19 cellular contexts compared by ENCODE assay signal in genomic region chr3:4802903-4803302, GRCh38.
DNase-seq lines count a peak whose midpoint lies in the region; ATAC-seq and TF ChIP-seq lines count a peak whose summit lies in the region.
"Had no signal": no experiment of that assay in that cellular context is flagged by ENCODE, and none has a peak within 500 bp of the region (broad histone marks: within the 10 kb centered on the region; RNA-seq: fewer than 3 reads in every experiment).

No MANE protein-coding gene starts in this region.

- peaks cover 31 to 47% of the 10 kb centered on the region in 2 donors for H3K36me3 Mint-ChIP-seq in activated T-cell treated with anti-CD3 and anti-CD28 coated beads, Interleukin-2, amount 50 U/mL, for 72 hours (ENCODE audit: insufficient read depth in 2 of 2)
- no peaks in the 10 kb centered on the region for H3K36me3 Mint-ChIP-seq in GM23338 (ENCODE audit: low read depth)
- peaks cover 88% of the 10 kb centered on the region for H3K36me3 Mint-ChIP-seq in activated T-helper 17 cell treated with anti-CD3 and anti-CD28 coated beads, Interleukin-2, amount 50 U/mL, for 72 hours (ENCODE audit: low read depth)
- H3K36me3 Mint-ChIP-seq in stimulated activated effector memory CD8-positive, alpha-beta T cell treated with anti-CD3 and anti-CD28 coated beads, Interleukin-12 subunit alpha, Interleukin-12 subunit beta, amount 100 ng/mL, for 72 hours, result peaks cover 62% of the 10 kb centered on the region
- peaks cover 86% of the 10 kb centered on the region for H3K36me3 Mint-ChIP-seq in activated CD4-positive, alpha-beta T cell treated with anti-CD3 and anti-CD28 coated beads, Interleukin-2, amount 10 ng/mL, durations not matched to agents 24 days and 14 days (ENCODE audit: low read depth)

- peak overlapping the region; percentile 65 for H3K27ac Mint-ChIP-seq in activated T-cell treated with anti-CD3 and anti-CD28 coated beads, Interleukin-2, amount 50 U/mL, for 72 hours
- no peak overlapping the region for H3K27ac Mint-ChIP-seq in GM23338
- H3K27ac Mint-ChIP-seq in activated T-helper 17 cell treated with anti-CD3 and anti-CD28 coated beads, Interleukin-2, amount 50 U/mL, for 72 hours, result peak overlapping the region; percentile 35
- H3K27ac Mint-ChIP-seq in stimulated activated effector memory CD8-positive, alpha-beta T cell treated with anti-CD3 and anti-CD28 coated beads, Interleukin-12 subunit alpha, Interleukin-12 subunit beta, amount 100 ng/mL, for 72 hours, result peak overlapping the region; percentile 90
- no peak overlapping the region for H3K27ac Mint-ChIP-seq in activated CD4-positive, alpha-beta T cell treated with anti-CD3 and anti-CD28 coated beads, Interleukin-2, amount 10 ng/mL, durations not matched to agents 24 days and 14 days

- peak; percentile 8 to 35; a peak in 1 of 4 replicates for TF ChIP-seq CTCF in GM23338 (conservative IDR thresholded peaks at IDR 0.05; ENCODE audit: low read depth in 2 of 2)
- no peak for TF ChIP-seq CTCF in GM20000 (IDR thresholded peaks at IDR 0.05; ENCODE audit: extremely low read depth, missing control alignments)

- peaks cover 52% of the 10 kb centered on the region for H3K4me1 Mint-ChIP-seq in activated T-cell treated with anti-CD3 and anti-CD28 coated beads, Interleukin-2, amount 50 U/mL, for 72 hours (ENCODE audit: low read depth)
- no peaks in the 10 kb centered on the region for H3K4me1 Mint-ChIP-seq in GM23338
- peaks cover 46% of the 10 kb centered on the region for H3K4me1 Mint-ChIP-seq in activated T-helper 17 cell treated with anti-CD3 and anti-CD28 coated beads, Interleukin-2, amount 50 U/mL, for 72 hours
- H3K4me1 Mint-ChIP-seq in stimulated activated effector memory CD8-positive, alpha-beta T cell treated with anti-CD3 and anti-CD28 coated beads, Interleukin-12 subunit alpha, Interleukin-12 subunit beta, amount 100 ng/mL, for 72 hours, result peaks cover 59% of the 10 kb centered on the region
- peaks cover 47% of the 10 kb centered on the region for H3K4me1 Mint-ChIP-seq in activated CD4-positive, alpha-beta T cell treated with anti-CD3 and anti-CD28 coated beads, Interleukin-2, amount 10 ng/mL, durations not matched to agents 24 days and 14 days

- no peak overlapping the region for H3K4me2 ChIP-seq in GM23338

- no peaks in the 10 kb centered on the region for H4K20me1 ChIP-seq in GM23338 (replicated peaks; ENCODE audit: insufficient read depth)

- no peaks in the 10 kb centered on the region for H3K9me3 Mint-ChIP-seq in activated T-cell treated with anti-CD3 and anti-CD28 coated beads, Interleukin-2, amount 50 U/mL, for 72 hours
- no peaks in the 10 kb centered on the region for H3K9me3 Mint-ChIP-seq in GM23338
- H3K9me3 Mint-ChIP-seq in activated T-helper 17 cell treated with anti-CD3 and anti-CD28 coated beads, Interleukin-2, amount 50 U/mL, for 72 hours, result no peaks in the 10 kb centered on the region
- H3K9me3 Mint-ChIP-seq in stimulated activated effector memory CD8-positive, alpha-beta T cell treated with anti-CD3 and anti-CD28 coated beads, Interleukin-12 subunit alpha, Interleukin-12 subunit beta, amount 100 ng/mL, for 72 hours, result no peaks in the 10 kb centered on the region
- H3K9me3 Mint-ChIP-seq in activated CD4-positive, alpha-beta T cell treated with anti-CD3 and anti-CD28 coated beads, Interleukin-2, amount 10 ng/mL, durations not matched to agents 24 days and 14 days, result peaks cover 10% of the 10 kb centered on the region

- intact Hi-C loops in activated CD4-positive, alpha-beta T cell treated with anti-CD3 and anti-CD28 coated beads, Interleukin-2, amount 10 ng/mL, durations not matched to agents 24 days and 14 days (cut with micrococcal nuclease), result no loop called here

- H3K4me3 ChIP-seq in GM23338, result no peak overlapping the region

- no peaks in the 10 kb centered on the region for H3K9me2 ChIP-seq in GM23338 (ENCODE audit: insufficient read depth)

- H3K79me2 ChIP-seq in GM23338 (replicated peaks; ENCODE audit: insufficient read depth), result no peaks in the 10 kb centered on the region

- H3K36me3 ChIP-seq in GM23338 (ENCODE audit: insufficient read depth), result peaks cover under 1% of the 10 kb centered on the region

- no peak for ATAC-seq in activated T-cell treated with anti-CD3 and anti-CD28 coated beads, Interleukin-2, amount 50 U/mL, for 72 hours (replicated peaks in 1 of 2)
- no peak; the same call in 2 of the 3 replicates for ATAC-seq in GM23338
- ATAC-seq in activated T-helper 17 cell treated with anti-CD3 and anti-CD28 coated beads, Interleukin-2, amount 50 U/mL, for 72 hours (replicated peaks), result no peak
- ATAC-seq in stimulated activated effector memory CD8-positive, alpha-beta T cell treated with anti-CD3 and anti-CD28 coated beads, Interleukin-12 subunit alpha, Interleukin-12 subunit beta, amount 100 ng/mL, for 72 hours, result no peak
- ATAC-seq: PC-3 had no signal

- no peak for DNase-seq in activated T-cell treated with anti-CD3 and anti-CD28 coated beads, Interleukin-2, amount 50 U/mL, for 72 hours
- no peak for DNase-seq in activated T-cell treated with anti-CD3 and anti-CD28 coated beads, Interleukin-2, amount 50 U/mL, for 1 hour
- no peak for DNase-seq in GM23338 (ENCODE audit: low spot score)
- no peak for DNase-seq in stimulated activated effector memory CD8-positive, alpha-beta T cell treated with anti-CD3 and anti-CD28 coated beads, Interleukin-12 subunit alpha, Interleukin-12 subunit beta, amount 100 ng/mL, for 72 hours (ENCODE audit: low spot score in 2 of 2)
- no peak for DNase-seq in activated CD4-positive, alpha-beta T cell treated with anti-CD3 and anti-CD28 coated beads, Interleukin-2, amount 10 ng/mL, durations not matched to agents 24 days and 14 days
- no peak for DNase-seq in GM20000 (ENCODE audit: low spot score)
- DNase-seq: Calu3, DMS79 treated with DMSO at 0.1 percent for 48 hours, H7, MV-4-11, NCI-H1105, NCI-H1436 treated with DMSO at 0.1 percent for 48 hours, NCI-H187 treated with DMSO at 0.1 percent for 48 hours, NCI-H2171 treated with DMSO at 0.1 percent for 48 hours, NCI-H345, NCI-H524, NCI-H774, PC-3 had no signal

- no peaks in the 10 kb centered on the region for H3F3A ChIP-seq in GM23338 (replicated peaks; ENCODE audit: low read depth)

- no peaks in the 10 kb centered on the region for H3K27me3 ChIP-seq in GM23338 (ENCODE audit: insufficient read depth)

- no peak overlapping the region for H3K27ac ChIP-seq in GM23338 (ENCODE audit: low read depth)

- H3K4me3 Mint-ChIP-seq in activated T-cell treated with anti-CD3 and anti-CD28 coated beads, Interleukin-2, amount 50 U/mL, for 72 hours, result no peak overlapping the region
- no peak overlapping the region for H3K4me3 Mint-ChIP-seq in GM23338
- peak overlapping the region; percentile 69 for H3K4me3 Mint-ChIP-seq in activated T-helper 17 cell treated with anti-CD3 and anti-CD28 coated beads, Interleukin-2, amount 50 U/mL, for 72 hours
- no peak overlapping the region for H3K4me3 Mint-ChIP-seq in stimulated activated effector memory CD8-positive, alpha-beta T cell treated with anti-CD3 and anti-CD28 coated beads, Interleukin-12 subunit alpha, Interleukin-12 subunit beta, amount 100 ng/mL, for 72 hours
- H3K4me3 Mint-ChIP-seq in activated CD4-positive, alpha-beta T cell treated with anti-CD3 and anti-CD28 coated beads, Interleukin-2, amount 10 ng/mL, durations not matched to agents 24 days and 14 days, result no peak overlapping the region

- H3K27me3 Mint-ChIP-seq in activated T-cell treated with anti-CD3 and anti-CD28 coated beads, Interleukin-2, amount 50 U/mL, for 72 hours (ENCODE audit: low read depth), result no peaks in the 10 kb centered on the region
- peaks cover 5% of the 10 kb centered on the region for H3K27me3 Mint-ChIP-seq in GM23338 (ENCODE audit: insufficient read depth, low read depth, poor library complexity)
- H3K27me3 Mint-ChIP-seq in activated T-helper 17 cell treated with anti-CD3 and anti-CD28 coated beads, Interleukin-2, amount 50 U/mL, for 72 hours, result no peaks in the 10 kb centered on the region
- H3K27me3 Mint-ChIP-seq in activated CD4-positive, alpha-beta T cell treated with anti-CD3 and anti-CD28 coated beads, Interleukin-2, amount 10 ng/mL, durations not matched to agents 24 days and 14 days, result no peaks in the 10 kb centered on the region

- no peak overlapping the region for H2AFZ ChIP-seq in GM23338

- H3K4me1 ChIP-seq in GM23338 (ENCODE audit: insufficient read depth), result no peaks in the 10 kb centered on the region

TF ChIP-seq in GM23338, 12 proteins besides CTCF, POLR2A, EP300 and RAD21:
- TF ChIP-seq NANOG (IDR thresholded peaks at IDR 0.05; ENCODE audit: borderline replicate concordance), result no peak
- TF ChIP-seq EZH2 (IDR thresholded peaks at IDR 0.05; ENCODE audit: low read depth, unreplicated experiment), result no peak
- TF ChIP-seq CREB1 (CRISPR knock-in tag; IDR thresholded peaks at IDR 0.05; ENCODE audit: low read depth), result no peak
- no peak for TF ChIP-seq REST (IDR thresholded peaks at IDR 0.05; ENCODE audit: unreplicated experiment)
- TF ChIP-seq JUNB (IDR thresholded peaks at IDR 0.05; ENCODE audit: unreplicated experiment), result no peak
- no peak for TF ChIP-seq ZNF331 (CRISPR knock-in tag; IDR thresholded peaks at IDR 0.05; ENCODE audit: low read depth)
- TF ChIP-seq EZH2phosphoT487 (IDR thresholded peaks at IDR 0.05; ENCODE audit: unreplicated experiment), result no peak

Comparison
In these comparisons a context has a peak if more than half of its experiments do, and no peak if none do; other contexts are left out.
1. H3K27ac Mint-ChIP-seq: peak in activated T-cell treated with anti-CD3 and anti-CD28 coated beads, Interleukin-2, amount 50 U/mL, for 72 hours (single experiment), activated T-helper 17 cell treated with anti-CD3 and anti-CD28 coated beads, Interleukin-2, amount 50 U/mL, for 72 hours (single experiment) and stimulated activated effector memory CD8-positive, alpha-beta T cell treated with anti-CD3 and anti-CD28 coated beads, Interleukin-12 subunit alpha, Interleukin-12 subunit beta, amount 100 ng/mL, for 72 hours (single experiment); none in GM23338 (single experiment) and activated CD4-positive, alpha-beta T cell treated with anti-CD3 and anti-CD28 coated beads, Interleukin-2, amount 10 ng/mL, durations not matched to agents 24 days and 14 days (single experiment).